In genomic region chr22:29524440-29525191, GRCh38 we compare ENCODE assay signal across 8 cellular contexts. TPM values are rescaled to one million over a fixed set of nuclear protein-coding genes. Genes with fewer than 3 reads are reported as not detected.
A peak's percentile ranks its signal among the peaks of the same experiment; 100 is the strongest.
DNase-seq lines count a peak whose midpoint lies in the region; ATAC-seq and TF ChIP-seq lines count a peak whose summit lies in the region.

No MANE protein-coding gene starts in this region.

- TF ChIP-seq POLR2A in upper lobe of left lung (IDR thresholded peaks at IDR 0.05): no peak

- no peaks in the 10 kb centered on the region for H3K4me1 ChIP-seq in MM.1S (ENCODE audit: low read length)
- peaks cover 14% of the 10 kb centered on the region for H3K4me1 ChIP-seq in adipocyte (ENCODE audit: control insufficient read depth, insufficient read depth, low read length)
- no peaks in the 10 kb centered on the region for H3K4me1 ChIP-seq in upper lobe of left lung

- no peak overlapping the region for H3K4me2 ChIP-seq in MM.1S (ENCODE audit: low read depth, low read length)

- H3K27me3 ChIP-seq in MM.1S (replicated peaks; ENCODE audit: insufficient read depth, low read length) (no peaks in the 10 kb centered on the region), adipocyte (replicated peaks; ENCODE audit: control insufficient read depth, insufficient read depth, low read length) (no peaks in the 10 kb centered on the region), upper lobe of left lung (no peaks in the 10 kb centered on the region)

- H4K20me1 ChIP-seq in MM.1S (ENCODE audit: insufficient read depth, low read length): no peaks in the 10 kb centered on the region

- H3K36me3 ChIP-seq in MM.1S (replicated peaks; ENCODE audit: insufficient read depth, low read length) (no peaks in the 10 kb centered on the region), adipocyte (ENCODE audit: control insufficient read depth, insufficient read depth, low read length, severe bottlenecking) (peaks cover 81% of the 10 kb centered on the region), upper lobe of left lung (peaks cover 46 to 100% (median 87%) of the 10 kb centered on the region in 4 donors)

- H3K9me2 ChIP-seq in MM.1S (replicated peaks; ENCODE audit: insufficient read depth, low read length): no peaks in the 10 kb centered on the region

- no peak for TF ChIP-seq EP300 in upper lobe of left lung (IDR thresholded peaks at IDR 0.05)

- TF ChIP-seq CTCF in MM.1S (IDR thresholded peaks at IDR 0.05; ENCODE audit: low read length) (peak; percentile 46), upper lobe of left lung (IDR thresholded peaks at IDR 0.05) (peak in 1 of 6 experiments; percentile 35)

- WGBS in upper lobe of left lung, 2 donors: 63 to 67% methylated on average over 5 of the region's 5 CpGs

- DNase-seq in NCI-H345 (lab: John Stamatoyannopoulos, UW): peak; percentile 0
- no peak for DNase-seq in NCI-H345 treated with DMSO at 0.1 percent for 48 hours (lab: John Stamatoyannopoulos, UW; ENCODE audit: unreplicated experiment)
- DNase-seq in MM.1S: peak; percentile 7
- peak; percentile 34 for DNase-seq in adipocyte (ENCODE audit: low read depth)
- peak; percentile 51 for DNase-seq in iris pigment epithelial cell (ENCODE audit: low read depth)
- DNase-seq in upper lobe of left lung: no peak

- H3K9ac ChIP-seq in MM.1S (ENCODE audit: low read length) (no peak overlapping the region), adipocyte (ENCODE audit: low read length) (no peak overlapping the region)

- no peaks in the 10 kb centered on the region for H3K79me2 ChIP-seq in MM.1S (ENCODE audit: low read length)

- ATAC-seq in upper lobe of left lung (ENCODE audit: low FRiP score in 2 of 2) (peak; percentile 53 to 57), GM21381 (IDR thresholded peaks at IDR 0.05; ENCODE audit: unreplicated experiment) (no peak), HG02938 (IDR thresholded peaks at IDR 0.05; ENCODE audit: unreplicated experiment) (no peak)

- no peak overlapping the region for H3K27ac ChIP-seq in MM.1S (ENCODE audit: low read length)
- no peak overlapping the region for H3K27ac ChIP-seq in upper lobe of left lung

- H3F3A ChIP-seq in MM.1S (ENCODE audit: insufficient read depth, low read length): no peaks in the 10 kb centered on the region

- no peak overlapping the region for H2AFZ ChIP-seq in MM.1S (ENCODE audit: low read length)

- no peak overlapping the region for H3K4me3 ChIP-seq in MM.1S (ENCODE audit: low read length)
- no peak overlapping the region for H3K4me3 ChIP-seq in adipocyte (ENCODE audit: low read length)
- H3K4me3 ChIP-seq in upper lobe of left lung: no peak overlapping the region

- H3K9me3 ChIP-seq in MM.1S (replicated peaks; ENCODE audit: insufficient read depth, low read length) (no peaks in the 10 kb centered on the region), adipocyte (ENCODE audit: control insufficient read depth, low read length) (no peaks in the 10 kb centered on the region), upper lobe of left lung (no peaks in the 10 kb centered on the region)

RNA-seq across cellular contexts. Expression of gene THOC5, which starts 28.9 kb away (rescaled TPM):
- total RNA-seq in upper lobe of left lung: 100 to 1,000 TPM in 1 of 6 donors, 10 to 100 TPM in 5; 30.1 to 126 (median 57.4) TPM

RNA-seq across cellular contexts. Expression of gene NEFH, which starts 44.6 kb away (rescaled TPM):
- under 1 TPM in 3 of 6 donors, not detected in 3; 0.26 to 0.94 (median 0.46) TPM for total RNA-seq in upper lobe of left lung

RNA-seq across cellular contexts. Expression of gene NIPSNAP1, which starts 56.3 kb away (rescaled TPM):
- 10 to 100 TPM; 16.8 to 32.8 (median 21.8) TPM for total RNA-seq in upper lobe of left lung

Comparison
In these comparisons a context has a peak if more than half of its experiments do, and no peak if none do; other contexts are left out.
1. DNase-seq: peak in NCI-H345 (single experiment), MM.1S (single experiment), adipocyte (single experiment) and iris pigment epithelial cell (single experiment); none in NCI-H345 treated with DMSO at 0.1 percent for 48 hours (single experiment) and upper lobe of left lung (0 of 2).
2. ATAC-seq: peak in upper lobe of left lung (2 of 2); none in GM21381 (single experiment) and HG02938 (single experiment).